Comparison of ENCODE assay signal across 11 cellular contexts in the genomic region with DNA sequence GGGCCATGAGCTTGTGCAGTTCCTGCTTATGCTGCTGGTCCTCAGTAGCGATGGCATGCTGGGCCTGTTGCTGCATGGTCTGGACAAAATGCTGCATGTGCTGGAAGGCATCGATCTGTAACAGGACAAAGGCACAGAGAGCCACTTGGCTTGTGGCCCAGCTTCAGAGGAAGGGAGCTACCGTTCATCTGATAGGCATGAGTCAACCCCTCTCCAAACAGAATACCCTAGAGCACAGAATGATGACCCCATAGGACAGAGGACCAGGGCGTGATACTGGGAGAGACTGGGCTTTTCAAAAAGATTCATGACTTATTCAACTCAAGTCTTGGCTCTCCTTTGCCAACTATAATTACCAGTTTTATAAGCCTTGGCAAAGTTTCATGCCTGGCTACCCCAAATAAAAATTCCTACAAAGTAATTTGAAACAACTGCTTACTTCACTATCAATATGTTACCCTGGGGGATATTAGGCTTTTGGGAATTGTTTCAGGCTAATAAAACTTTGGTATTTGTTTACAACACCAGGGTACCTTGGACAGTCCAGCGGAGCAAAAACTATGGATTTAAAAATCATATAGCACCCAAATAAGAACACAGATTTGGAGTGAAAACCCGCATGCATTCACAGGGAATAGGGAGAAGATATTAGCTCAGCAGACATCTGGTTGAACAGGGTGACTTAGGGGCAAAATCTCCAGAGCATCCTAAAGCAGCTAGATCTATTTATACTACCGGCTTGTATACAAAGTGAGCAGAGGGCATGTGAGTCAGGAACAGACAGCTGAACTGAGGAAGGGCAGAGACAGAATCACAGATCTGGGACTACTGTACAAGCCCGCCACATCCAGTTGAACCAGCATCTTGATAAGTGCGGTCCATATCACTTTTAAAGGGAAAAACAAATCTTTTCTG. TPM values are rescaled to one million over a fixed set of nuclear protein-coding genes. Genes with fewer than 3 reads are reported as not detected.
DNase-seq lines count a peak whose midpoint lies in the region; ATAC-seq and TF ChIP-seq lines count a peak whose summit lies in the region.
"Had no signal": no experiment of that assay in that cellular context is flagged by ENCODE, and none has a peak within 500 bp of the region (broad histone marks: within the 10 kb centered on the region; RNA-seq: fewer than 3 reads in every experiment).

No MANE protein-coding gene starts in this region.

- no peak for TF ChIP-seq POLR2A in right lobe of liver (IDR thresholded peaks at IDR 0.05)

- peaks cover 38% of the 10 kb centered on the region for H3K4me1 ChIP-seq in mammary epithelial cell (ENCODE audit: insufficient read depth, low read length)
- H3K4me1 ChIP-seq in right lobe of liver = peaks cover 0 to 25% (median 10%) of the 10 kb centered on the region in 4 donors

- H3K27me3 ChIP-seq in mammary epithelial cell (ENCODE audit: insufficient read depth, low read length) = no peaks in the 10 kb centered on the region
- no peaks in the 10 kb centered on the region for H3K27me3 ChIP-seq in right lobe of liver

- no TSS peak for BruUV-seq in mammary epithelial cell (replicated peaks; lab: Mats Ljungman, UMichigan)

- no peaks in the 10 kb centered on the region for H4K20me1 ChIP-seq in mammary epithelial cell (ENCODE audit: insufficient read depth, low read length)

- CTCF ChIA-PET in mammary epithelial cell (lab: Charles Lee; ENCODE audit: low non-redundant PET) = no interaction called here

- H3K4me2 ChIP-seq in mammary epithelial cell (ENCODE audit: insufficient read depth, low read depth, low read length) = peak overlapping the region; percentile 29

- H3K9me3 ChIP-seq in mammary epithelial cell (replicated peaks; ENCODE audit: insufficient read depth, low read length) = no peaks in the 10 kb centered on the region
- no peaks in the 10 kb centered on the region for H3K9me3 ChIP-seq in right lobe of liver

- DNase-seq in DMS 273 treated with DMSO at 0.1 percent for 48 hours (lab: John Stamatoyannopoulos, UW) (peak; percentile 50), NCI-H1092 treated with DMSO at 0.1 percent for 48 hours (lab: John Stamatoyannopoulos, UW) (peak; percentile 58), mammary epithelial cell (peak; percentile 62), right lobe of liver (peak; percentile 84 to 92 (median 87)), middle frontal gyrus (ENCODE audit: extremely low spot score, low spot score) (no peak), NCI-H226 (no peak), NOMO-1 treated with dmso at 0.1 percent for 144 hours (lab: John Stamatoyannopoulos, UW; ENCODE audit: unreplicated experiment) (no peak)
- DNase-seq: activated T-cell treated with anti-CD3 and anti-CD28 coated beads, Interleukin-2, amount 50 U/mL, for 1 hour; DND-41; KG1 had no signal

- H3K79me2 ChIP-seq in mammary epithelial cell (ENCODE audit: insufficient read depth, low read length) = no peaks in the 10 kb centered on the region

- H3K4me3 ChIP-seq in mammary epithelial cell (replicated peaks in 1 of 3; ENCODE audit: insufficient read depth in 1 of 3, low read depth in 2 of 3, low read length in 3 of 3) (no peak overlapping the region), right lobe of liver (no peak overlapping the region)

- no peak for TF ChIP-seq CTCF in mammary epithelial cell (conservative IDR thresholded peaks at IDR 0.05 in 1 of 2, IDR thresholded peaks at IDR 0.05 in 1 of 2; ENCODE audit: extremely low read depth in 1 of 2, insufficient read depth in 1 of 2, low read depth in 1 of 2, low read length in 2 of 2)
- TF ChIP-seq CTCF in right lobe of liver (IDR thresholded peaks at IDR 0.05) = no peak

- in situ Hi-C loops in mammary epithelial cell (cut with MboI; ENCODE audit: low sequenced_read_pairs in 2 of 2) = no loop called here

- intact Hi-C loops in mammary epithelial cell (cut with micrococcal nuclease) (no loop called here), right lobe of liver (cut with DNase I) (no loop called here)

- H3K9ac ChIP-seq in mammary epithelial cell (ENCODE audit: insufficient read depth, low read length) = no peak overlapping the region

- dilution Hi-C loops in mammary epithelial cell (cut with HindIII; ENCODE audit: low sequenced_read_pairs) = loop anchor here (5.0 kb wide), 3 partner anchors 37 to 62 kb away; a partner anchor contains a TSS

- 39% methylated on average over 7 of the region's 9 CpGs for WGBS in mammary epithelial cell (ENCODE audit: low coverage, missing lambda C conversion rate)
- WGBS in right lobe of liver (ENCODE audit: insufficient coverage, low coverage, low lambda C conversion rate, missing lambda C conversion rate) = 56% methylated on average over 4 of the region's 9 CpGs

- peaks cover 2% of the 10 kb centered on the region for H3K36me3 ChIP-seq in mammary epithelial cell (ENCODE audit: insufficient read depth, low read length)
- H3K36me3 ChIP-seq in right lobe of liver = peaks cover 0 to 52% (median 23%) of the 10 kb centered on the region in 4 donors

- peak; percentile 91 to 96 (median 94) for ATAC-seq in right lobe of liver
- ATAC-seq in HG02938 (IDR thresholded peaks at IDR 0.05; ENCODE audit: unreplicated experiment) = no peak

- H3K27ac ChIP-seq in mammary epithelial cell (ENCODE audit: insufficient read depth, low read depth, low read length) = no peak overlapping the region
- peak overlapping the region in 1 of 3 donors; percentile 23 for H3K27ac ChIP-seq in right lobe of liver

- no peak overlapping the region for H2AFZ ChIP-seq in mammary epithelial cell (ENCODE audit: low read depth, low read length)

RNA-seq across cellular contexts. Expression of a gene that starts 34.9 kb away (rescaled TPM):
- total RNA-seq in mammary epithelial cell = 10 to 100 TPM; 62.0 to 66.6 TPM
- 72.4 TPM for polyA plus RNA-seq in mammary epithelial cell
- polyA minus RNA-seq in mammary epithelial cell = 43.9 TPM
- total RNA-seq in right lobe of liver = 10 to 100 TPM; 13.4 to 32.4 (median 20.7) TPM

RNA-seq across cellular contexts. Expression of a gene that starts 54.5 kb away (rescaled TPM):
- total RNA-seq in mammary epithelial cell (1 to 10 TPM in 1 of 2 donors, not detected in 1; 2.3 TPM), right lobe of liver (not detected)
- not detected for polyA plus RNA-seq in mammary epithelial cell
- polyA minus RNA-seq in mammary epithelial cell = not detected

Comparison
In these comparisons a context has a peak if more than half of its experiments do, and no peak if none do; other contexts are left out.
1. DNase-seq: peak in DMS 273 treated with DMSO at 0.1 percent for 48 hours (single experiment), NCI-H1092 treated with DMSO at 0.1 percent for 48 hours (single experiment), mammary epithelial cell (single experiment) and right lobe of liver (3 of 3); none in middle frontal gyrus (single experiment), NCI-H226 (single experiment) and NOMO-1 treated with dmso at 0.1 percent for 144 hours (single experiment).